Comparison of ENCODE assay signal across 17 cellular contexts in genomic region chr2:46922049-46922448, GRCh38. TPM values are rescaled to one million over a fixed set of nuclear protein-coding genes. Genes with fewer than 3 reads are reported as not detected.
DNase-seq lines count a peak whose midpoint lies in the region; ATAC-seq, FAIRE-seq and TF ChIP-seq lines count a peak whose summit lies in the region.
"Had no signal": no experiment of that assay in that cellular context is flagged by ENCODE, and none has a peak within 500 bp of the region (broad histone marks: within the 10 kb centered on the region; RNA-seq: fewer than 3 reads in every experiment).

No MANE protein-coding gene starts in this region.

- H3K4me1 ChIP-seq in OCI-LY1 (ENCODE audit: insufficient read depth, low read length, severe bottlenecking) (peaks cover 60% of the 10 kb centered on the region), osteoblast (ENCODE audit: insufficient read depth, low read length) (peaks cover 24% of the 10 kb centered on the region)

- no peaks in the 10 kb centered on the region; the same call in 1 of the 2 replicates for H3F3A ChIP-seq in OCI-LY1 (ENCODE audit: insufficient read depth, low read length)

- H2AFZ ChIP-seq in OCI-LY1 (ENCODE audit: low read length): no peak overlapping the region
- peak overlapping the region; percentile 8 for H2AFZ ChIP-seq in osteoblast (ENCODE audit: low read length)

- H3K27me3 ChIP-seq in OCI-LY1 (ENCODE audit: insufficient read depth, low read length) (no peaks in the 10 kb centered on the region), brain microvascular endothelial cell (replicated peaks) (no peaks in the 10 kb centered on the region), osteoblast (ENCODE audit: insufficient read depth, low read length) (no peaks in the 10 kb centered on the region)
- H3K27me3 ChIP-seq: pancreas, transverse colon had no signal

- DNase-seq in activated CD4-positive, alpha-beta T cell treated with anti-CD3 and anti-CD28 coated beads, Interleukin-2, amount 10 ng/mL, durations not matched to agents 7 days and 5 days: no peak
- DNase-seq in activated CD4-positive, alpha-beta T cell treated with anti-CD3 and anti-CD28 coated beads, Interleukin-2, amount 50 U/mL, for 4 hours: no peak
- no peak for DNase-seq in brain microvascular endothelial cell
- DNase-seq in osteoblast (ENCODE audit: insufficient read length, low spot score, missing footprints): peak; percentile 62
- DNase-seq in RCC 7860 (ENCODE audit: low spot score): no peak
- DNase-seq: 8988T; activated CD8-positive, alpha-beta memory T cell treated with anti-CD3 and anti-CD28 coated beads for 24 hours; activated effector memory CD4-positive, alpha-beta T cell treated with anti-CD3 and anti-CD28 coated beads, Interleukin-2, amount 50 U/mL, for 16 hours; left colon; pancreas; transverse colon had no signal

- peaks cover 7% of the 10 kb centered on the region for H3K9me3 ChIP-seq in OCI-LY1 (ENCODE audit: low read length)
- peaks cover 5% of the 10 kb centered on the region for H3K9me3 ChIP-seq in osteoblast (ENCODE audit: low read depth, low read length)
- H3K9me3 ChIP-seq: pancreas had no signal

- TF ChIP-seq CTCF in OCI-LY1 (IDR thresholded peaks at IDR 0.05; ENCODE audit: low read length) (no peak), brain microvascular endothelial cell (IDR thresholded peaks at IDR 0.05; ENCODE audit: low read depth, low read length, missing control alignments) (no peak), osteoblast (IDR thresholded peaks at IDR 0.05; ENCODE audit: extremely low read depth, low read depth, low read length) (no peak)

- H3K36me3 ChIP-seq in OCI-LY1 (ENCODE audit: insufficient read depth, low read length) (peaks cover 13% of the 10 kb centered on the region), brain microvascular endothelial cell (replicated peaks) (no peaks in the 10 kb centered on the region), osteoblast (ENCODE audit: insufficient read depth, low read length) (no peaks in the 10 kb centered on the region)
- H3K36me3 ChIP-seq: pancreas, transverse colon had no signal

- no peaks in the 10 kb centered on the region for H3K9me2 ChIP-seq in OCI-LY1 (ENCODE audit: low read depth, low read length)

- H3K4me2 ChIP-seq in OCI-LY1 (ENCODE audit: low read length) (peak overlapping the region; percentile 54), osteoblast (ENCODE audit: insufficient read depth, low read length) (peak overlapping the region; percentile 41)

- H3K27ac Mint-ChIP-seq in activated CD4-positive, alpha-beta T cell treated with anti-CD3 and anti-CD28 coated beads, Interleukin-2, amount 10 ng/mL, durations not matched to agents 7 days and 5 days: peak overlapping the region; percentile 34
- H3K27ac Mint-ChIP-seq: stimulated activated effector memory CD8-positive, alpha-beta T cell treated with anti-CD3 and anti-CD28 coated beads, Interleukin-12 subunit alpha, Interleukin-12 subunit beta, amount 100 ng/mL, for 72 hours had no signal

- H3K36me3 Mint-ChIP-seq in activated CD4-positive, alpha-beta T cell treated with anti-CD3 and anti-CD28 coated beads, Interleukin-2, amount 10 ng/mL, durations not matched to agents 7 days and 5 days (ENCODE audit: low read depth): peaks cover 19% of the 10 kb centered on the region
- H3K36me3 Mint-ChIP-seq: stimulated activated effector memory CD8-positive, alpha-beta T cell treated with anti-CD3 and anti-CD28 coated beads, Interleukin-12 subunit alpha, Interleukin-12 subunit beta, amount 100 ng/mL, for 72 hours had no signal

- H3K79me2 ChIP-seq in OCI-LY1 (ENCODE audit: insufficient read depth, low read length): peaks cover 20% of the 10 kb centered on the region
- H3K79me2 ChIP-seq in osteoblast (ENCODE audit: insufficient read depth, low read length): peaks cover 13% of the 10 kb centered on the region

- H4K20me1 ChIP-seq in OCI-LY1 (ENCODE audit: insufficient read depth, low read length): no peaks in the 10 kb centered on the region
- no peaks in the 10 kb centered on the region for H4K20me1 ChIP-seq in osteoblast (ENCODE audit: insufficient read depth, low read length)

- CTCF ChIA-PET in activated CD4-positive, alpha-beta T cell treated with anti-CD3 and anti-CD28 coated beads, Interleukin-2, amount 10 ng/mL, durations not matched to agents 7 days and 5 days (lab: Charles Lee): no interaction called here

- no peaks in the 10 kb centered on the region for H3K27me3 Mint-ChIP-seq in activated CD4-positive, alpha-beta T cell treated with anti-CD3 and anti-CD28 coated beads, Interleukin-2, amount 10 ng/mL, durations not matched to agents 7 days and 5 days

- in situ Hi-C loops in brain microvascular endothelial cell (cut with HindIII; ENCODE audit: low pct_ligation_motif_present, low sequenced_read_pairs): no loop called here

- H3K9ac ChIP-seq in OCI-LY1 (ENCODE audit: low read length): peak overlapping the region; percentile 44; the same call in 1 of the 2 replicates

- no peak for FAIRE-seq in RCC 7860 (lab: Jason Lieb, UNC)
- FAIRE-seq: HTR-8/SVneo, pancreas had no signal

- H3K4me3 ChIP-seq in OCI-LY1 (ENCODE audit: low read depth, low read length, poor library complexity, severe bottlenecking) (peak overlapping the region; percentile 27), brain microvascular endothelial cell (ENCODE audit: low read depth, low read length) (no peak overlapping the region), osteoblast (ENCODE audit: insufficient read depth, low read length) (no peak overlapping the region)
- H3K4me3 ChIP-seq: pancreas, transverse colon had no signal

- H3K4me3 Mint-ChIP-seq in activated CD4-positive, alpha-beta T cell treated with anti-CD3 and anti-CD28 coated beads, Interleukin-2, amount 10 ng/mL, durations not matched to agents 7 days and 5 days: no peak overlapping the region
- H3K4me3 Mint-ChIP-seq: stimulated activated effector memory CD8-positive, alpha-beta T cell treated with anti-CD3 and anti-CD28 coated beads, Interleukin-12 subunit alpha, Interleukin-12 subunit beta, amount 100 ng/mL, for 72 hours had no signal

- POLR2A ChIA-PET in activated CD4-positive, alpha-beta T cell treated with anti-CD3 and anti-CD28 coated beads, Interleukin-2, amount 10 ng/mL, durations not matched to agents 7 days and 5 days (lab: Charles Lee): no interaction called here

- ATAC-seq in GM18520 (IDR thresholded peaks at IDR 0.05; ENCODE audit: unreplicated experiment) (no peak), HG02678 (IDR thresholded peaks at IDR 0.05; ENCODE audit: unreplicated experiment) (no peak)
- ATAC-seq: left colon; pancreas; stimulated activated effector memory CD8-positive, alpha-beta T cell treated with anti-CD3 and anti-CD28 coated beads, Interleukin-12 subunit alpha, Interleukin-12 subunit beta, amount 100 ng/mL, for 72 hours had no signal

- peaks cover 13% of the 10 kb centered on the region for H3K9me3 Mint-ChIP-seq in activated CD4-positive, alpha-beta T cell treated with anti-CD3 and anti-CD28 coated beads, Interleukin-2, amount 10 ng/mL, durations not matched to agents 7 days and 5 days

- H3K27ac ChIP-seq in OCI-LY1 (ENCODE audit: low read depth, low read length, poor library complexity, severe bottlenecking) (peak overlapping the region; percentile 68), brain microvascular endothelial cell (peak overlapping the region; percentile 56), osteoblast (ENCODE audit: low read depth, low read length) (peak overlapping the region; percentile 56)
- H3K27ac ChIP-seq: C4-2B, pancreas, transverse colon had no signal

- peaks cover 42% of the 10 kb centered on the region for H3K4me1 Mint-ChIP-seq in activated CD4-positive, alpha-beta T cell treated with anti-CD3 and anti-CD28 coated beads, Interleukin-2, amount 10 ng/mL, durations not matched to agents 7 days and 5 days

RNA-seq across cellular contexts. Expression of gene MCFD2, which starts 6.4 kb away (rescaled TPM):
- total RNA-seq in activated CD4-positive, alpha-beta T cell treated with anti-CD3 and anti-CD28 coated beads, Interleukin-2, amount 10 ng/mL, durations not matched to agents 7 days and 5 days: 10 to 100 TPM; 48.3 to 52.6 TPM
- total RNA-seq in osteoblast: 136 and 185 TPM in 2 replicates

RNA-seq across cellular contexts. Expression of gene TTC7A, which starts 19.0 kb away (rescaled TPM):
- 10 to 100 TPM; 61.2 to 61.5 TPM for total RNA-seq in activated CD4-positive, alpha-beta T cell treated with anti-CD3 and anti-CD28 coated beads, Interleukin-2, amount 10 ng/mL, durations not matched to agents 7 days and 5 days
- 41.0 and 44.5 TPM in 2 replicates for total RNA-seq in osteoblast
